In genomic region chr21:45982256-45982757, GRCh38 we compare ENCODE assay signal across 8 cellular contexts. TPM values are rescaled to one million over a fixed set of nuclear protein-coding genes. Genes with fewer than 3 reads are reported as not detected.
A peak's percentile ranks its signal among the peaks of the same experiment; 100 is the strongest.
DNase-seq lines count a peak whose midpoint lies in the region; ATAC-seq and TF ChIP-seq lines count a peak whose summit lies in the region.

No MANE protein-coding gene starts in this region.

- H3K9ac ChIP-seq in liver (ENCODE audit: low read depth in 1 of 2, low read length in 2 of 2) = no peak overlapping the region

- H3K27ac ChIP-seq in liver (ENCODE audit: low read depth in 1 of 2, low read length in 2 of 2) = no peak overlapping the region
- peak overlapping the region; percentile 63 to 80 (median 76) for H3K27ac ChIP-seq in tibial nerve

- H3K36me3 Mint-ChIP-seq in central memory CD8-positive, alpha-beta T cell (ENCODE audit: insufficient read depth) = peaks cover 2% of the 10 kb centered on the region

- no peaks in the 10 kb centered on the region for H3K27me3 Mint-ChIP-seq in central memory CD8-positive, alpha-beta T cell

- no peak for TF ChIP-seq RAD21 in liver (IDR thresholded peaks at IDR 0.05)

- ATAC-seq in central memory CD8-positive, alpha-beta T cell (replicated peaks; ENCODE audit: extremely low read depth, poor library complexity, severe bottlenecking) = no peak
- no peak for ATAC-seq in HG02870 (IDR thresholded peaks at IDR 0.05; ENCODE audit: unreplicated experiment)

- no peak for TF ChIP-seq POLR2A in tibial nerve (IDR thresholded peaks at IDR 0.05)

- no peaks in the 10 kb centered on the region for H3K9me3 ChIP-seq in liver (ENCODE audit: control insufficient read depth in 4 of 4, low read length in 3 of 4)
- no peaks in the 10 kb centered on the region for H3K9me3 ChIP-seq in tibial nerve

- H3K27me3 ChIP-seq in liver (ENCODE audit: control insufficient read depth in 4 of 4, insufficient read depth in 4 of 4, low read length in 3 of 4) = no peaks in the 10 kb centered on the region
- H3K27me3 ChIP-seq in tibial nerve = no peaks in the 10 kb centered on the region

- no peak overlapping the region for H3K27ac Mint-ChIP-seq in central memory CD8-positive, alpha-beta T cell (ENCODE audit: low read depth)

- H3K36me3 ChIP-seq in liver (ENCODE audit: control insufficient read depth in 4 of 4, insufficient read depth in 3 of 4, low read depth in 1 of 4, low read length in 3 of 4) (peaks cover 2 to 12% (median 5%) of the 10 kb centered on the region in 4 donors), tibial nerve (peaks cover under 1 to 38% (median 8%) of the 10 kb centered on the region in 3 donors)

- H3K4me3 ChIP-seq in liver (ENCODE audit: low read depth in 1 of 3, low read length in 3 of 3) = peak overlapping the region; percentile 22 to 67 (median 62)
- H3K4me3 ChIP-seq in tibial nerve = peak overlapping the region; percentile 56 to 95 (median 76)

- H3K4me1 ChIP-seq in liver (ENCODE audit: control insufficient read depth in 4 of 4, insufficient read depth in 4 of 4, low read length in 3 of 4) = peaks cover 8 to 19% (median 14%) of the 10 kb centered on the region in 4 donors
- peaks cover 0 to 56% (median 13%) of the 10 kb centered on the region in 4 donors for H3K4me1 ChIP-seq in tibial nerve

- 29% methylated on average over 32 of the region's 32 CpGs for WGBS in liver
- 10% methylated on average over 2 to 24 of the region's 32 CpGs for WGBS in tibial nerve, 2 donors

- H3K9me3 Mint-ChIP-seq in central memory CD8-positive, alpha-beta T cell = peaks cover 6% of the 10 kb centered on the region

- TF ChIP-seq CTCF in liver (IDR thresholded peaks at IDR 0.05; ENCODE audit: low read depth, low read length, missing input control) (no peak), tibial nerve (IDR thresholded peaks at IDR 0.05) (no peak)

- H3K4me1 Mint-ChIP-seq in central memory CD8-positive, alpha-beta T cell = peaks cover 9% of the 10 kb centered on the region

- TF ChIP-seq EP300 in tibial nerve (IDR thresholded peaks at IDR 0.05) = no peak

- H3K4me3 Mint-ChIP-seq in central memory CD8-positive, alpha-beta T cell = peak overlapping the region; percentile 45

- DNase-seq in activated CD8-positive, alpha-beta memory T cell treated with anti-CD3 and anti-CD28 coated beads, Interleukin-2, amount 50 U/mL, for 4 hours = peak; percentile 18
- no peak for DNase-seq in activated CD8-positive, alpha-beta memory T cell treated with anti-CD3 and anti-CD28 coated beads for 24 hours
- no peak for DNase-seq in central memory CD8-positive, alpha-beta T cell (ENCODE audit: low spot score in 2 of 2)
- DNase-seq in tibial nerve (ENCODE audit: low spot score in 2 of 2) (no peak), NCI-H1048 (lab: John Stamatoyannopoulos, UW) (no peak), NCI-H2196 (lab: John Stamatoyannopoulos, UW; ENCODE audit: unreplicated experiment) (no peak)

TF ChIP-seq in liver, 16 proteins besides CTCF, POLR2A, EP300 and RAD21:
- TF ChIP-seq GABPA (IDR thresholded peaks at IDR 0.05 in 1 of 2, conservative IDR thresholded peaks at IDR 0.05 in 1 of 2) (no peak), SP1 (IDR thresholded peaks at IDR 0.05) (no peak), ZBTB33 (IDR thresholded peaks at IDR 0.05) (no peak), HNF4G (IDR thresholded peaks at IDR 0.05) (no peak), MAX (IDR thresholded peaks at IDR 0.05) (no peak), JUND (IDR thresholded peaks at IDR 0.05) (no peak), REST (IDR thresholded peaks at IDR 0.05) (no peak), EGR1 (IDR thresholded peaks at IDR 0.05; ENCODE audit: low read depth in 2 of 2) (no peak), YY1 (IDR thresholded peaks at IDR 0.05) (no peak), FOXA2 (IDR thresholded peaks at IDR 0.05) (no peak), FOXA1 (IDR thresholded peaks at IDR 0.05) (no peak), NR2F2 (IDR thresholded peaks at IDR 0.05) (no peak), TAF1 (conservative IDR thresholded peaks at IDR 0.05) (no peak)
TF ChIP-seq in liver: peak in this region for 0.

RNA-seq across cellular contexts. Expression of gene COL6A1, which starts 0.7 kb away (rescaled TPM):
- total RNA-seq in liver (10 to 100 TPM; 34.9 to 36.5 TPM), tibial nerve (100 to 1,000 TPM; 356 to 669 (median 427) TPM)
- 10 to 100 TPM; 16.9 to 82.0 TPM for polyA plus RNA-seq in liver

Comparison
In these comparisons a context has a peak if more than half of its experiments do, and no peak if none do; other contexts are left out.
1. H3K27ac ChIP-seq: peak in tibial nerve (4 of 4); none in liver (0 of 2).
2. RNA of gene COL6A1, which starts 0.7 kb away (total RNA-seq): 356 to 669 TPM in tibial nerve; 34.9 to 36.5 TPM in liver; every median in the first group is over 4 times any median in the second.